ENCODE assay signal across 16 cellular contexts in the genomic region with DNA sequence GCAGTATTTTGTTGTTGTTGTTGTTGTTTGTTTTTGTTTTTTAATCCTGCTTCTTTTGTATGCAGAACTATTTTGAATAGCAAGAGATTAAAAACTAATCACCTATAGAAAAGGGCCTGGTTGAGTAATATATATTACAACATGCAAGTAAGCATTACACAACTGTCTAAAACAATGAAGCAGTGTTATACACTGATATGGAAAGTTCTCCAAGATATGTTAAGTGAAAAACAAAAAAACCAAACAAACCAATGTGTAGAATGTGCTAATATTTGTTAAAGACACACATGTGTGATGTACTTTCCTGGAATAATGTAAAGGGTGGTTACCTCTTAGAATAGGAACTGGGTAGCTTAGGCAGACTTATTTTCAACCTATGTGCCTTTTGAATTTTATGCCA.
A peak's percentile ranks its signal among the peaks of the same experiment; 100 is the strongest.
DNase-seq lines count a peak whose midpoint lies in the region; ATAC-seq and TF ChIP-seq lines count a peak whose summit lies in the region.
"Had no signal": no experiment of that assay in that cellular context is flagged by ENCODE, and none has a peak within 500 bp of the region (broad histone marks: within the 10 kb centered on the region; RNA-seq: fewer than 3 reads in every experiment).

No MANE protein-coding gene starts in this region.

- POLR2A ChIA-PET in HCT116 (lab: Charles Lee) (no interaction called here), RWPE1 (lab: Yijun Ruan, JAX; ENCODE audit: low non-redundant PET) (no interaction called here)

- no peaks in the 10 kb centered on the region for H3K4me1 ChIP-seq in HCT116 (ENCODE audit: control insufficient read depth in 1 of 2, insufficient read depth in 2 of 2, low read length in 2 of 2)
- H3K4me1 ChIP-seq: SJSA1 had no signal

- DNase-seq in AML-193 (lab: John Stamatoyannopoulos, UW) = peak; percentile 25
- DNase-seq in HCT116 (ENCODE audit: low read depth, low spot score) = no peak
- peak; percentile 7 for DNase-seq in RWPE1 (ENCODE audit: low spot score)
- peak; percentile 59 for DNase-seq in fibroblast of pulmonary artery (ENCODE audit: low read depth)
- DNase-seq in stimulated activated effector memory CD8-positive, alpha-beta T cell treated with anti-CD3 and anti-CD28 coated beads, Interleukin-12 subunit alpha, Interleukin-12 subunit beta, amount 100 ng/mL, for 72 hours (ENCODE audit: low spot score in 2 of 2) = no peak
- no peak for DNase-seq in HK-2 (ENCODE audit: unreplicated experiment)
- no peak for DNase-seq in T-helper 9 cell
- DNase-seq: DND-41, GDM1, HCEC 1CT, NCI-H1930, NCI-H2171, NCI-H446 treated with DMSO at 0.1 percent for 48 hours had no signal

- ATAC-seq in HCT116 = 0 out of 2 replicates have a peak, but pooled peaks have one; percentile 20
- no peak for ATAC-seq in stimulated activated effector memory CD8-positive, alpha-beta T cell treated with anti-CD3 and anti-CD28 coated beads, Interleukin-12 subunit alpha, Interleukin-12 subunit beta, amount 100 ng/mL, for 72 hours

- H3K36me3 Mint-ChIP-seq in stimulated activated effector memory CD8-positive, alpha-beta T cell treated with anti-CD3 and anti-CD28 coated beads, Interleukin-12 subunit alpha, Interleukin-12 subunit beta, amount 100 ng/mL, for 72 hours = no peaks in the 10 kb centered on the region
- H3K36me3 Mint-ChIP-seq: CD4-positive, alpha-beta memory T cell had no signal

- H3K4me1 Mint-ChIP-seq in stimulated activated effector memory CD8-positive, alpha-beta T cell treated with anti-CD3 and anti-CD28 coated beads, Interleukin-12 subunit alpha, Interleukin-12 subunit beta, amount 100 ng/mL, for 72 hours = no peaks in the 10 kb centered on the region

- H3K9me2 ChIP-seq in HCT116 (ENCODE audit: insufficient read depth) = no peaks in the 10 kb centered on the region; the same call in 1 of the 2 replicates

- H3K4me3 ChIP-seq in HCT116 (replicated peaks in 1 of 2; ENCODE audit: low read depth in 1 of 2, low read length in 2 of 2) = no peak overlapping the region
- H3K4me3 ChIP-seq in fibroblast of pulmonary artery (replicated peaks; ENCODE audit: low read depth, low read length) = no peak overlapping the region
- H3K4me3 ChIP-seq: K562, SJSA1 had no signal

- H3K9me3 ChIP-seq in HCT116 (ENCODE audit: control insufficient read depth in 1 of 2, insufficient read depth in 1 of 2, low read depth in 1 of 2, low read length in 2 of 2) = no peaks in the 10 kb centered on the region
- H3K9me3 ChIP-seq: SJSA1 had no signal

- TF ChIP-seq RAD21 in HCT116 (IDR thresholded peaks at IDR 0.05; ENCODE audit: low read depth) = no peak

- no peak for TF ChIP-seq CTCF in HCT116 (IDR thresholded peaks at IDR 0.05 in 2 of 3, conservative IDR thresholded peaks at IDR 0.05 in 1 of 3; ENCODE audit: borderline replicate concordance in 1 of 3, insufficient read depth in 1 of 3, low read depth in 2 of 3, low read length in 2 of 3)
- no peak for TF ChIP-seq CTCF in RWPE1 (conservative IDR thresholded peaks at IDR 0.05; ENCODE audit: low read depth)
- no peak for TF ChIP-seq CTCF in fibroblast of pulmonary artery (IDR thresholded peaks at IDR 0.05; ENCODE audit: low read length, missing control alignments)

- CTCF ChIA-PET in HCT116 (lab: Charles Lee) (interaction anchor here (0.6 to 1.3 kb wide), 9 partner anchors 10 to 1229 kb away, joined by 3 to 9 read pairs (median 4); no protein-coding TSS in a partner anchor), RWPE1 (lab: Yijun Ruan, JAX) (interaction anchor here (0.6 to 0.8 kb wide), 5 partner anchors 11 to 1399 kb away, joined by 3 to 4 read pairs (median 3); no protein-coding TSS in a partner anchor)

- no peaks in the 10 kb centered on the region for H3K27me3 ChIP-seq in HCT116 (ENCODE audit: insufficient read depth, low read length)
- H3K27me3 ChIP-seq: SJSA1 had no signal

- H3K27ac Mint-ChIP-seq in stimulated activated effector memory CD8-positive, alpha-beta T cell treated with anti-CD3 and anti-CD28 coated beads, Interleukin-12 subunit alpha, Interleukin-12 subunit beta, amount 100 ng/mL, for 72 hours = no peak overlapping the region
- H3K27ac Mint-ChIP-seq: CD4-positive, alpha-beta memory T cell had no signal

- H3K36me3 ChIP-seq in HCT116 (ENCODE audit: control insufficient read depth in 1 of 2, insufficient read depth in 2 of 2, low read length in 2 of 2) = no peaks in the 10 kb centered on the region
- H3K36me3 ChIP-seq: SJSA1 had no signal

- no peak for TF ChIP-seq POLR2A in HCT116 (IDR thresholded peaks at IDR 0.05; ENCODE audit: borderline replicate concordance, extremely low read depth, insufficient read depth, insufficient read length)

- H3K4me3 Mint-ChIP-seq in stimulated activated effector memory CD8-positive, alpha-beta T cell treated with anti-CD3 and anti-CD28 coated beads, Interleukin-12 subunit alpha, Interleukin-12 subunit beta, amount 100 ng/mL, for 72 hours = no peak overlapping the region
- H3K4me3 Mint-ChIP-seq: CD4-positive, alpha-beta memory T cell had no signal

- intact Hi-C loops in HCT116 (cut with micrococcal nuclease) = no loop called here

- H4K20me1 ChIP-seq in HCT116 (ENCODE audit: insufficient read depth) = no peaks in the 10 kb centered on the region

- BruUV-seq in HCT116 (replicated peaks; lab: Mats Ljungman, UMichigan) = no TSS peak

- no peak overlapping the region for H3K27ac ChIP-seq in HCT116 (ENCODE audit: low read depth, low read length)
- H3K27ac ChIP-seq in RWPE1 = no peak overlapping the region
- H3K27ac ChIP-seq: SJSA1 had no signal

- H3K9ac ChIP-seq in HCT116 (ENCODE audit: low read length) = no peak overlapping the region

- H3K79me2 ChIP-seq in HCT116 (ENCODE audit: insufficient read depth, low read length) = no peaks in the 10 kb centered on the region

- RAD21 ChIA-PET in HCT116 (lab: Charles Lee; ENCODE audit: low non-redundant PET in 1 of 2, low total read pairs in 2 of 2, uncharacterized antibody in 2 of 2, unreplicated experiment in 2 of 2) = no interaction called here

- H3K9me3 Mint-ChIP-seq in stimulated activated effector memory CD8-positive, alpha-beta T cell treated with anti-CD3 and anti-CD28 coated beads, Interleukin-12 subunit alpha, Interleukin-12 subunit beta, amount 100 ng/mL, for 72 hours = no peaks in the 10 kb centered on the region
- H3K9me3 Mint-ChIP-seq: CD4-positive, alpha-beta memory T cell had no signal

- no peak overlapping the region for H2AFZ ChIP-seq in HCT116 (ENCODE audit: low read depth, low read length, poor library complexity, severe bottlenecking)

- H3K4me2 ChIP-seq in HCT116 (ENCODE audit: low read length) = no peak overlapping the region

TF ChIP-seq in HCT116, 20 proteins besides CTCF, POLR2A, EP300 and RAD21:
- TF ChIP-seq SIN3A (IDR thresholded peaks at IDR 0.05; ENCODE audit: low read depth) (no peak), FOSL1 (IDR thresholded peaks at IDR 0.05; ENCODE audit: low read depth) (no peak), EGR1 (IDR thresholded peaks at IDR 0.05; ENCODE audit: low read depth) (no peak), TCF7L2 (IDR thresholded peaks at IDR 0.05; ENCODE audit: borderline replicate concordance, extremely low read depth, insufficient read depth, insufficient read length) (no peak), ELF1 (IDR thresholded peaks at IDR 0.05; ENCODE audit: borderline replicate concordance, low read depth) (no peak), ZNF274 (IDR thresholded peaks at IDR 0.05; ENCODE audit: low read depth, low read length) (no peak), SRF (IDR thresholded peaks at IDR 0.05; ENCODE audit: low read depth) (no peak), YY1 (IDR thresholded peaks at IDR 0.05; ENCODE audit: extremely low read depth, insufficient replicate concordance, low read depth, low read length) (no peak), SP1 (IDR thresholded peaks at IDR 0.05; ENCODE audit: low read depth) (no peak), JUND (IDR thresholded peaks at IDR 0.05) (no peak), ZFX (IDR thresholded peaks at IDR 0.05) (no peak), CEBPB (IDR thresholded peaks at IDR 0.05; ENCODE audit: low read depth) (no peak), POLR2AphosphoS5 (IDR thresholded peaks at IDR 0.05; ENCODE audit: low read depth, low read length) (no peak), EZH2phosphoT487 (IDR thresholded peaks at IDR 0.05; ENCODE audit: borderline replicate concordance) (no peak)
- TF ChIP-seq, protein P1, sequence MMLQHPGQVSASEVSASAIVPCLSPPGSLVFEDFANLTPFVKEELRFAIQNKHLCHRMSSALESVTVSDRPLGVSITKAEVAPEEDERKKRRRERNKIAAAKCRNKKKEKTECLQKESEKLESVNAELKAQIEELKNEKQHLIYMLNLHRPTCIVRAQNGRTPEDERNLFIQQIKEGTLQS (IDR thresholded peaks at IDR 0.05) = no peak
- TF ChIP-seq, protein P2, sequence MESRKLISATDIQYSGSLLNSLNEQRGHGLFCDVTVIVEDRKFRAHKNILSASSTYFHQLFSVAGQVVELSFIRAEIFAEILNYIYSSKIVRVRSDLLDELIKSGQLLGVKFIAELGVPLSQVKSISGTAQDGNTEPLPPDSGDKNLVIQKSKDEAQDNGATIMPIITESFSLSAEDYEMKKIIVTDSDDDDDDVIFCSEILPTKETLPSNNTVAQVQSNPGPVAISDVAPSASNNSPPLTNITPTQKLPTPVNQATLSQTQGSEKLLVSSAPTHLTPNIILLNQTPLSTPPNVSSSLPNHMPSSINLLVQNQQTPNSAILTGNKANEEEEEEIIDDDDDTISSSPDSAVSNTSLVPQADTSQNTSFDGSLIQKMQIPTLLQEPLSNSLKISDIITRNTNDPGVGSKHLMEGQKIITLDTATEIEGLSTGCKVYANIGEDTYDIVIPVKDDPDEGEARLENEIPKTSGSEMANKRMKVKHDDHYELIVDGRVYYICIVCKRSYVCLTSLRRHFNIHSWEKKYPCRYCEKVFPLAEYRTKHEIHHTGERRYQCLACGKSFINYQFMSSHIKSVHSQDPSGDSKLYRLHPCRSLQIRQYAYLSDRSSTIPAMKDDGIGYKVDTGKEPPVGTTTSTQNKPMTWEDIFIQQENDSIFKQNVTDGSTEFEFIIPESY (IDR thresholded peaks at IDR 0.05; ENCODE audit: extremely low read depth, insufficient replicate concordance, low read length) = no peak
- TF ChIP-seq, protein P3, sequence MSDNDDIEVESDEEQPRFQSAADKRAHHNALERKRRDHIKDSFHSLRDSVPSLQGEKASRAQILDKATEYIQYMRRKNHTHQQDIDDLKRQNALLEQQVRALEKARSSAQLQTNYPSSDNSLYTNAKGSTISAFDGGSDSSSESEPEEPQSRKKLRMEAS (IDR thresholded peaks at IDR 0.05) = no peak

Comparison
In these comparisons a context has a peak if more than half of its experiments do, and no peak if none do; other contexts are left out.
1. DNase-seq: peak in AML-193 (2 of 2), RWPE1 (single experiment) and fibroblast of pulmonary artery (single experiment); none in HCT116 (single experiment), stimulated activated effector memory CD8-positive, alpha-beta T cell treated with anti-CD3 and anti-CD28 coated beads, Interleukin-12 subunit alpha, Interleukin-12 subunit beta, amount 100 ng/mL, for 72 hours (0 of 2), HK-2 (single experiment) and T-helper 9 cell (single experiment).